10 cellular contexts compared by ENCODE assay signal in the genomic region with DNA sequence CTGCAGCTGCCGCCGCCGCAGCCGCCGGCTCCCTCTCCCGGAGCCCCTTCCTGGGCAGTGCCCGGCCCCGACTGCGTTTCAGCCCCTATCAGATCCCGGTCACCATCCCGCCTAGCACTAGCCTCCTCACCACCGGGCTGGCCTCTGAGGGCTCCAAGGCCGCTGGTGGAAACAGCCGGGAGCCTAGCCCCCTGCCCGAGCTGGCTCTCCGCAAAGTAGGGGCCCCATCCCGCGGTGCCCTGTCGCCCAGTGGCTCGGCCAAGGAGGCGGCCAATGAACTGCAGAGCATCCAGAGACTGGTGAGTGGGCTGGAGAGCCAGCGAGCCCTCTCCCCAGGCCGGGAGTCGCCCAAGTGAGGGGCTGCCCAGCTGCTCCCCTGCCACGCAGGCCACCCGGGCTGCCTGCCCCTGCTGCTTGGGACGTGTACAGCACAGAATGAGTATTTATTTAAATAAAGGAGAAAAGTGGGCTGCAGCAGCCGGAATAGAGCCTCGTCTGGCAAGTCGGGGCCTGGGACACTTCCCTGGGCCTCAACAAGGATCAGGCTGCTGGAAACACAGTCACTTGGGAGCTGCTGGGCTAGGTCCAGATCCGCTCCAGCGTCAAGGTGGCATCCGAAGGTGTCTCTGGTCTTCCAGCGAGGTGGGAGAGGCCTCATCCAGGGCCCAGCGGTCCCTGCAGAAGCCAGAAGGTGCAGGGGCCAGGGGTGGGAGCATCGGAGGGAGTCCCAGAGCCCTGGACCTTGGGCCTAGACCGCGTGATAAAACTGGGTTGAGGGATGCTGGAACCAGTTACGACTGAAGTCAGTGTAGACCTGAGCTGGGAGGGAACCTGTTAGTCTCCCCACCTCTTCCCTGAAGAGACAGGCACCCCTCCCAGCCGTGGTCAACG. TPM values are rescaled to one million over a fixed set of nuclear protein-coding genes. Genes with fewer than 3 reads are reported as not detected.
DNase-seq lines count a peak whose midpoint lies in the region; ATAC-seq and TF ChIP-seq lines count a peak whose summit lies in the region.
"Had no signal": no experiment of that assay in that cellular context is flagged by ENCODE, and none has a peak within 500 bp of the region (broad histone marks: within the 10 kb centered on the region; RNA-seq: fewer than 3 reads in every experiment).

No MANE protein-coding gene starts in this region.

- peaks cover 27% of the 10 kb centered on the region for H3K4me1 Mint-ChIP-seq in T-helper 17 cell

- DNase-seq in ELF-1 (ENCODE audit: low read depth, low spot score): peak; percentile 21
- peak in 1 of 3 donors; percentile 7 for DNase-seq in T-helper 17 cell
- peak; percentile 78 for DNase-seq in retina
- no peak for DNase-seq in Kasumi-1 (lab: John Stamatoyannopoulos, UW)
- DNase-seq in mucosa of gallbladder (ENCODE audit: low spot score): no peak
- DNase-seq: RPMI8226 had no signal

- no peak for TF ChIP-seq POLR2A in gastroesophageal sphincter (IDR thresholded peaks at IDR 0.05)

- no peak for TF ChIP-seq EP300 in gastroesophageal sphincter (IDR thresholded peaks at IDR 0.05)

- H3K4me1 ChIP-seq in gastroesophageal sphincter: peaks cover 0 to 94% (median 34%) of the 10 kb centered on the region in 3 donors

- H3K36me3 ChIP-seq in gastroesophageal sphincter: peaks cover 0 to 36% of the 10 kb centered on the region in 2 donors
- H3K36me3 ChIP-seq: neutrophil had no signal

- no peak overlapping the region for H3K27ac Mint-ChIP-seq in T-helper 17 cell

- H3K27ac ChIP-seq in gastroesophageal sphincter: peak overlapping the region in 3 of 4 donors; percentile 56 to 94 (median 94)
- H3K27ac ChIP-seq: neutrophil had no signal

- peaks cover 56% of the 10 kb centered on the region for H3K27me3 ChIP-seq in gastroesophageal sphincter

- H3K4me3 Mint-ChIP-seq in T-helper 17 cell: peak overlapping the region; percentile 41

- ATAC-seq in T-helper 17 cell (no peak), gastroesophageal sphincter (no peak), GM18909 (IDR thresholded peaks at IDR 0.05; ENCODE audit: poor library complexity, unreplicated experiment) (no peak), GM21381 (IDR thresholded peaks at IDR 0.05; ENCODE audit: unreplicated experiment) (no peak)

- WGBS in gastroesophageal sphincter (ENCODE audit: low coverage in 1 of 2), 2 donors: 25 to 55% methylated on average over 1 to 3 of the region's 41 CpGs

- no peaks in the 10 kb centered on the region for H3K9me3 ChIP-seq in T-helper 17 cell (ENCODE audit: control insufficient read depth, low read length, poor library complexity, severe bottlenecking)
- no peaks in the 10 kb centered on the region for H3K9me3 ChIP-seq in gastroesophageal sphincter
- H3K9me3 ChIP-seq: neutrophil had no signal

- peak overlapping the region in 1 of 2 donors; percentile 72 for H3K4me3 ChIP-seq in gastroesophageal sphincter

- H3K36me3 Mint-ChIP-seq in T-helper 17 cell (ENCODE audit: low read depth): peaks cover 2% of the 10 kb centered on the region

- H3K27me3 Mint-ChIP-seq in T-helper 17 cell: peaks cover 49% of the 10 kb centered on the region

- no peak for TF ChIP-seq CTCF in gastroesophageal sphincter (IDR thresholded peaks at IDR 0.05)

RNA-seq across cellular contexts. Expression of gene TBX2, which starts 8.8 kb away (rescaled TPM):
- total RNA-seq in T-helper 17 cell (under 1 TPM in 1 of 2 donors, not detected in 1; 0.50 TPM), gastroesophageal sphincter (10 to 100 TPM; 19.0 to 33.6 (median 22.8) TPM), mucosa of gallbladder (33.9 TPM)

RNA-seq across cellular contexts. Expression of gene TBX4, which starts 43.8 kb away (rescaled TPM):
- not detected for total RNA-seq in T-helper 17 cell
- total RNA-seq in gastroesophageal sphincter: under 1 TPM in 1 of 4 donors, not detected in 3; 0.27 TPM
- total RNA-seq in mucosa of gallbladder: 1.6 TPM

Comparison
In these comparisons a context has a peak if more than half of its experiments do, and no peak if none do; other contexts are left out.
1. DNase-seq: peak in ELF-1 (single experiment) and retina (single experiment); none in Kasumi-1 (0 of 2) and mucosa of gallbladder (single experiment).
2. RNA of gene TBX2, which starts 8.8 kb away (total RNA-seq): 33.9 TPM in mucosa of gallbladder (single experiment) and 19.0 to 33.6 TPM in gastroesophageal sphincter; 0.50 TPM in T-helper 17 cell; every median in the first group is over 10 times any median in the second.